Comparison of ENCODE assay signal across 1 cellular context in genomic region chr21:34615487-34615814, GRCh38.
TF ChIP-seq lines count a peak whose summit lies in the region.

No MANE protein-coding gene starts in this region.

TF ChIP-seq in SK-N-SH, 30 proteins besides CTCF, POLR2A, EP300 and RAD21 (continued from another document):
- TF ChIP-seq USF2 (IDR thresholded peaks at IDR 0.05; ENCODE audit: borderline replicate concordance, low read depth, low read length) = no peak
- TF ChIP-seq FOXM1 (IDR thresholded peaks at IDR 0.05; ENCODE audit: low read depth) = no peak
- TF ChIP-seq REST (IDR thresholded peaks at IDR 0.05; ENCODE audit: low read depth, low read length) = no peak
- no peak for TF ChIP-seq NFIC (IDR thresholded peaks at IDR 0.05; ENCODE audit: borderline replicate concordance)
- TF ChIP-seq EZH2phosphoT487 (IDR thresholded peaks at IDR 0.05; ENCODE audit: borderline replicate concordance, low read depth) = no peak
- TF ChIP-seq MXI1 (IDR thresholded peaks at IDR 0.05; ENCODE audit: low read depth, low read length) = no peak
- TF ChIP-seq RFX5 (IDR thresholded peaks at IDR 0.05; ENCODE audit: low read length) = no peak
- TF ChIP-seq NRF1 (IDR thresholded peaks at IDR 0.05; ENCODE audit: low read depth, low read length) = no peak
- TF ChIP-seq SIN3A (IDR thresholded peaks at IDR 0.05; ENCODE audit: borderline replicate concordance, low read depth, low read length) = no peak
- no peak for TF ChIP-seq CHD2 (IDR thresholded peaks at IDR 0.05; ENCODE audit: low read length, partially characterized antibody)
TF ChIP-seq in SK-N-SH: peak in this region for 0.
